8 cellular contexts compared by ENCODE assay signal in the genomic region with DNA sequence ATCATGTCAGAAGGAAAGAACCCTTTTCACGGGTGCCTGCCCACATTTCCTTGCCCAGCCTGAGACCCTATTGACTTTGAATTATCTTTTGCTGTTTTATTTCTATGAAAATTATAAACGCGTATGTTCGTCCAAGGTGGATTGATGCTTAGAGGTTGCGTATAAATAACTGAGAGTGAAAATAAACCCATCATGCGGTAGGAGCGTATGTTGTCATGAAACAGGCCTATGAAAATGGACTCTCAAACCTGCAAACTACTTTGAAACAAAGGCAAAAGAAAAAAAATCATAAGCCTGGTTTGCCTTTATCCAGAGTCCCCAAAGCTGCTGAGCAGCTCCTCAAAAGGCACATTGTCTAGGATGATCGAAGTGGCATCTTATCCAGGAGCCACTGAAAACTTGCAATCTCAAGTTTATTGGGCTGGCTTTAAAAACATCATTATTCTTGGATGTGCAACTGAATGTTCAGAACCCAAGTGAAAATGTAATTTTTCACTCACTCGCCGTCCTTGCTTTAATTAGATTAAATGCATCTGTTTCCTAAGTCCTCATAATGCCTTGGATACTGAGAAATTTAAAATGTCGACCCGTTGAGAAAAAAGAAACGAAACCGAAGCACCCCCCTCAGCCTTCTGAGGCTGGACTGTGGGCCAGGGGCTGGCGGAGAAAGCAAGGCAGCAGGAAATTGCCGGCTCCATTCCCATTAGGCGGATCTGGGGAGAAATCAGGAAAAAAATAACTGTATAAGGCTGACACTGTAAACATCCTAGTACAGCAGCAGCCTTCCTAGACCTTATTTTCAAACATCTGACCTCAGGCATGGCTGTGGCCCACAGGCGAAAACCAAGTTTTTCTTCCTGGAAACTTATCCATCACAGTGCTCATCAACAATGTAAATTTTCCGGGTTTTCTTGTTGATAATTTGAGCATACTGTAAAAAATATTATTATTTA.
A peak's percentile ranks its signal among the peaks of the same experiment; 100 is the strongest.
DNase-seq lines count a peak whose midpoint lies in the region; ATAC-seq and TF ChIP-seq lines count a peak whose summit lies in the region.

No MANE protein-coding gene starts in this region.

- H3K4me3 Mint-ChIP-seq in glutamatergic neuron (ENCODE audit: unreplicated experiment) = no peak overlapping the region

- TF ChIP-seq CTCF in glutamatergic neuron (IDR thresholded peaks at IDR 0.05; ENCODE audit: partially characterized antibody, unreplicated experiment) = no peak

- H3K27me3 Mint-ChIP-seq in glutamatergic neuron (ENCODE audit: unreplicated experiment) = peaks cover 15% of the 10 kb centered on the region

- no peaks in the 10 kb centered on the region for H3K9me3 ChIP-seq in SJSA1 (replicated peaks)

- peak overlapping the region; percentile 33 for H3K4me3 ChIP-seq in SJSA1

- no peaks in the 10 kb centered on the region for H3K27me3 ChIP-seq in SJSA1 (replicated peaks)

- H3K4me1 ChIP-seq in SJSA1 (replicated peaks) = peaks cover 44% of the 10 kb centered on the region

- H3K4me1 Mint-ChIP-seq in glutamatergic neuron (ENCODE audit: low read depth, unreplicated experiment) = no peaks in the 10 kb centered on the region

- no peak for ATAC-seq in HG02981 (IDR thresholded peaks at IDR 0.05; ENCODE audit: unreplicated experiment)

- no peaks in the 10 kb centered on the region for H3K9me3 Mint-ChIP-seq in glutamatergic neuron (ENCODE audit: unreplicated experiment)

- no peak overlapping the region for H3K27ac Mint-ChIP-seq in glutamatergic neuron (ENCODE audit: unreplicated experiment)

- peaks cover 2% of the 10 kb centered on the region for H3K36me3 Mint-ChIP-seq in glutamatergic neuron (ENCODE audit: unreplicated experiment)

- H3K27ac ChIP-seq in SJSA1 (peak overlapping the region; percentile 95), substantia nigra (ENCODE audit: low read depth, low read length, poor library complexity, severe bottlenecking) (peak overlapping the region; percentile 99)

- peak; percentile 56 for DNase-seq in NCI-H2107 treated with DMSO at 0.1 percent for 48 hours (lab: John Stamatoyannopoulos, UW; ENCODE audit: unreplicated experiment)
- no peak for DNase-seq in NCI-H2107 (lab: John Stamatoyannopoulos, UW)
- peak in 1 of 2 experiments; percentile 86 for DNase-seq in SJSA1 (ENCODE audit: low read depth in 1 of 2, low spot score in 2 of 2)
- peak; percentile 9 for DNase-seq in glutamatergic neuron
- no peak for DNase-seq in substantia nigra (lab: John Stamatoyannopoulos, UW)
- DNase-seq in cerebellar nuclear complex (lab: John Stamatoyannopoulos, UW) = no peak
- DNase-seq in RKO (ENCODE audit: low spot score) = no peak

- H3K36me3 ChIP-seq in SJSA1 = peaks cover 18% of the 10 kb centered on the region

Comparison
In these comparisons a context has a peak if more than half of its experiments do, and no peak if none do; other contexts are left out.
1. DNase-seq: peak in NCI-H2107 treated with DMSO at 0.1 percent for 48 hours (single experiment) and glutamatergic neuron (single experiment); none in NCI-H2107 (single experiment), substantia nigra (0 of 49), cerebellar nuclear complex (0 of 2) and RKO (single experiment).